In genomic region chr5:180353226-180353962, GRCh38 we compare ENCODE assay signal across 8 cellular contexts. TPM values are rescaled to one million over a fixed set of nuclear protein-coding genes. Genes with fewer than 3 reads are reported as not detected.
DNase-seq lines count a peak whose midpoint lies in the region; ATAC-seq and TF ChIP-seq lines count a peak whose summit lies in the region.

TSS of gene GFPT2 (minus strand) at chr5:180353336. CDS start at chr5:180353217, 119 bp downstream.

- peak within 1 kb of the TSS; percentile 96 for H3K4me3 ChIP-seq in SJSA1
- peak within 1 kb of the TSS; percentile 50 to 89 for H3K4me3 ChIP-seq in gastroesophageal sphincter
- peak within 1 kb of the TSS; percentile 60 for H3K4me3 ChIP-seq in neuron (ENCODE audit: low read length)
- H3K4me3 ChIP-seq in stomach = peak within 1 kb of the TSS; percentile 68 to 75 (median 70)

- no CpG with 5 or more reads among the region's 78 CpGs for WGBS in gastroesophageal sphincter (ENCODE audit: low coverage in 1 of 2), 2 donors
- 0 to 2% (median 1%) methylated on average over 28 to 78 of the region's 78 CpGs for WGBS in stomach, 5 donors

- no peaks in the 10 kb centered on the region for H3K36me3 Mint-ChIP-seq in activated naive CD4-positive, alpha-beta T cell treated with anti-CD3 and anti-CD28 coated beads for 36 hours (ENCODE audit: low read depth)

- H3K4me1 ChIP-seq in SJSA1 (replicated peaks) (peaks cover 33% of the 10 kb centered on the region), gastroesophageal sphincter (peaks cover 0 to 44% (median 6%) of the 10 kb centered on the region in 3 donors), neuron (ENCODE audit: insufficient read depth, low read length) (peaks cover 8% of the 10 kb centered on the region), stomach (peaks cover 15 to 36% (median 26%) of the 10 kb centered on the region in 4 donors)

- H3K4me1 Mint-ChIP-seq in activated naive CD4-positive, alpha-beta T cell treated with anti-CD3 and anti-CD28 coated beads for 36 hours (ENCODE audit: low read depth) = peaks cover 7% of the 10 kb centered on the region

- DNase-seq in SIG-M5 treated with dmso at 0.1 percent for 504 hours (lab: John Stamatoyannopoulos, UW; ENCODE audit: unreplicated experiment) = peak; percentile 43
- no peak for DNase-seq in SIG-M5 (lab: John Stamatoyannopoulos, UW)
- DNase-seq in SJSA1 (ENCODE audit: low read depth in 1 of 2, low spot score in 2 of 2) = peak; percentile 90 to 91
- DNase-seq in activated naive CD4-positive, alpha-beta T cell treated with anti-CD3 and anti-CD28 coated beads for 36 hours = peak; percentile 69
- DNase-seq in stomach = peak; percentile 71

- H3K36me3 ChIP-seq in SJSA1 (peaks cover 34% of the 10 kb centered on the region), gastroesophageal sphincter (no peaks in the 10 kb centered on the region), neuron (ENCODE audit: insufficient read depth, low read length) (no peaks in the 10 kb centered on the region), stomach (no peaks in the 10 kb centered on the region)

- intact Hi-C loops in activated naive CD4-positive, alpha-beta T cell treated with anti-CD3 and anti-CD28 coated beads for 36 hours (cut with micrococcal nuclease) = loop anchor here (1.0 to 10.0 kb wide), 2 partner anchors 61 to 141 kb away; partner anchors contain the start of genes CNOT6 and MAPK9
- intact Hi-C loops in stomach (cut with DNase I; ENCODE audit: low total_unique reads) = no loop called here

- H3K27ac ChIP-seq in SJSA1 = peak within 1 kb of the TSS; percentile 43
- H3K27ac ChIP-seq in gastroesophageal sphincter = peak within 1 kb of the TSS; percentile 31 to 86 (median 86)
- H3K27ac ChIP-seq in stomach = peak within 1 kb of the TSS; percentile 25 to 86 (median 77)

- no peak for TF ChIP-seq CTCF in gastroesophageal sphincter (IDR thresholded peaks at IDR 0.05)
- TF ChIP-seq CTCF in stomach (IDR thresholded peaks at IDR 0.05) = no peak

- TF ChIP-seq EP300 in gastroesophageal sphincter (IDR thresholded peaks at IDR 0.05) (no peak), stomach (IDR thresholded peaks at IDR 0.05) (no peak)

- CTCF ChIA-PET in activated naive CD4-positive, alpha-beta T cell treated with anti-CD3 and anti-CD28 coated beads for 36 hours (lab: Charles Lee) = interaction anchor here (1.2 kb wide), 2 partner anchors 19 to 25 kb away, joined by 4 read pairs; no protein-coding TSS in a partner anchor

- peak within 1 kb of the TSS; percentile 87 for H2AFZ ChIP-seq in neuron (ENCODE audit: low read depth, low read length)

- ATAC-seq in HG03442 (IDR thresholded peaks at IDR 0.05; ENCODE audit: unreplicated experiment) = peak; percentile 63
- peak; percentile 91 for ATAC-seq in gastroesophageal sphincter

- peak within 1 kb of the TSS; percentile 62 for H3K4me3 Mint-ChIP-seq in activated naive CD4-positive, alpha-beta T cell treated with anti-CD3 and anti-CD28 coated beads for 36 hours

- no peaks in the 10 kb centered on the region for H3K9me3 Mint-ChIP-seq in activated naive CD4-positive, alpha-beta T cell treated with anti-CD3 and anti-CD28 coated beads for 36 hours

- peaks cover 48% of the 10 kb centered on the region for H3K27me3 Mint-ChIP-seq in activated naive CD4-positive, alpha-beta T cell treated with anti-CD3 and anti-CD28 coated beads for 36 hours (ENCODE audit: low read depth)

- no peak within 1 kb of the TSS for H3K27ac Mint-ChIP-seq in activated naive CD4-positive, alpha-beta T cell treated with anti-CD3 and anti-CD28 coated beads for 36 hours

- TF ChIP-seq POLR2A in gastroesophageal sphincter (IDR thresholded peaks at IDR 0.05) (peak; percentile 71 to 73), stomach (IDR thresholded peaks at IDR 0.05) (no peak)

- H3K27me3 ChIP-seq in SJSA1 (replicated peaks) (no peaks in the 10 kb centered on the region), gastroesophageal sphincter (peaks cover 6% of the 10 kb centered on the region), neuron (ENCODE audit: insufficient read depth, low read length) (peaks cover 33% of the 10 kb centered on the region), stomach (peaks cover 0 to 53% (median 38%) of the 10 kb centered on the region in 3 donors)

- H3K9me3 ChIP-seq in SJSA1 (replicated peaks) (no peaks in the 10 kb centered on the region; the same call in 1 of the 2 replicates), gastroesophageal sphincter (no peaks in the 10 kb centered on the region), neuron (ENCODE audit: low read length) (peaks cover 5% of the 10 kb centered on the region), stomach (no peaks in the 10 kb centered on the region)

RNA-seq across cellular contexts. Expression of gene GFPT2, which starts in this region (rescaled TPM):
- total RNA-seq in SJSA1 (2014; rRNA removed; shearing (Covaris generic)) = 125 and 138 TPM in 2 replicates
- under 1 TPM; 0.22 to 0.33 TPM for total RNA-seq in activated naive CD4-positive, alpha-beta T cell treated with anti-CD3 and anti-CD28 coated beads for 36 hours
- total RNA-seq in gastroesophageal sphincter (10 to 100 TPM; 28.7 to 94.1 (median 34.1) TPM), stomach (10 to 100 TPM in 4 of 5 donors, 1 to 10 TPM in 1; 3.5 to 54.5 (median 19.8) TPM)
- 1 to 10 TPM; 3.5 to 4.7 (median 4.3) TPM for polyA plus RNA-seq in stomach

Comparison
In these comparisons a context has a peak if more than half of its experiments do, and no peak if none do; other contexts are left out.
1. Peak in DNase-seq in activated naive CD4-positive, alpha-beta T cell treated with anti-CD3 and anti-CD28 coated beads for 36 hours; RNA of the gene not detected or under 1 TPM.
2. POLR2A ChIP-seq: peak in gastroesophageal sphincter (2 of 2); none in stomach (0 of 4).
3. Peak in every context shown above with its lines, with median percentiles within 50 percentile points of each other: H3K27ac ChIP-seq and H3K4me3 ChIP-seq.